Comparison of ENCODE assay signal across 26 cellular contexts in the genomic region with DNA sequence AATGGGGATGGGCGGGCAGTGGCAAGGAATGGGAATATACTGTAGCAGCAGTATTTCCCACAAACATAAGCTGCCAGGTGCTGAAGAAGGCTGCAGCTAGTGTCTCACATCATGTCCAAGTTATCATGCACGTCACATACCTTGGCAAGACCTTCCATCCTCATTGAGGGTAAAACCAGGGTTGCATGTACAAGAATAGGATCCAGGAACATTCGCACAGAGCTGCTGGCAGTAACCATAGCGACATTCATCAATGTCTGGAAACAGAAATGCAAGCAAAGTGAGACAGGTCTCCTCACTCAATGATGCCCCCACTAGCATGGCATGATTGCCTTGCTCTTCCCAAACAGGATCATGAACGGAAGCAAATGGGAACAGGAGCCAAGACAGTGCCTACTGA. TPM values are rescaled to one million over a fixed set of nuclear protein-coding genes. Genes with fewer than 3 reads are reported as not detected.
DNase-seq lines count a peak whose midpoint lies in the region; ATAC-seq and TF ChIP-seq lines count a peak whose summit lies in the region.
"Had no signal": no experiment of that assay in that cellular context is flagged by ENCODE, and none has a peak within 500 bp of the region (broad histone marks: within the 10 kb centered on the region; RNA-seq: fewer than 3 reads in every experiment).

No MANE protein-coding gene starts in this region.

- H3K9me3 ChIP-seq in body of pancreas (no peaks in the 10 kb centered on the region), thoracic aorta (no peaks in the 10 kb centered on the region)
- H3K9me3 ChIP-seq: A549, BLaER1 had no signal

- no peaks in the 10 kb centered on the region for H3K27me3 Mint-ChIP-seq in activated T-cell treated with anti-CD3 and anti-CD28 coated beads, Interleukin-2, amount 50 U/mL, for 24 hours
- H3K27me3 Mint-ChIP-seq: activated naive CD8-positive, alpha-beta T cell; stimulated activated naive CD8-positive, alpha-beta T cell treated with anti-CD3 and anti-CD28 coated beads, Interleukin-15, amount 100 ng/mL, for 72 hours had no signal

- H3K36me3 ChIP-seq in body of pancreas (replicated peaks in 1 of 2; ENCODE audit: insufficient read depth in 1 of 2, low read depth in 2 of 2) (no peaks in the 10 kb centered on the region), thoracic aorta (peaks cover 11% of the 10 kb centered on the region)
- H3K36me3 ChIP-seq: BLaER1 had no signal

- ATAC-seq in body of pancreas: no peak
- ATAC-seq in thoracic aorta (ENCODE audit: insufficient number of reproducible peaks, low FRiP score, low read depth): no peak
- no peak for ATAC-seq in HG03025 (IDR thresholded peaks at IDR 0.05; ENCODE audit: low FRiP score, unreplicated experiment)
- ATAC-seq: PC-3 had no signal

- no peak for DNase-seq in activated T-cell treated with anti-CD3 and anti-CD28 coated beads, Interleukin-2, amount 50 U/mL, for 24 hours
- DNase-seq in activated T-cell treated with anti-CD3 and anti-CD28 coated beads for 4 hours: no peak
- DNase-seq in body of pancreas: no peak
- no peak for DNase-seq in thoracic aorta (ENCODE audit: low spot score)
- DNase-seq in DMS53 (lab: John Stamatoyannopoulos, UW): no peak
- no peak for DNase-seq in NCI-H128 (lab: John Stamatoyannopoulos, UW; ENCODE audit: unreplicated experiment)
- DNase-seq: activated CD4-positive, CD25-positive, alpha-beta regulatory T cell; activated CD8-positive, alpha-beta memory T cell treated with anti-CD3 and anti-CD28 coated beads for 24 hours; DMS 273 treated with DMSO at 0.1 percent for 48 hours; effector CD8-positive, alpha-beta T cell; MM.1S; NCI-H1694 treated with DMSO at 0.1 percent for 48 hours; NCI-H774; PC-3; stimulated activated CD4-positive, alpha-beta T cell treated with anti-CD3 and anti-CD28 coated beads, Interleukin-2, amount 100 ng/mL, for 48 hours; stimulated activated naive CD8-positive, alpha-beta T cell treated with anti-CD3 and anti-CD28 coated beads, Interleukin-15, amount 100 ng/mL, for 72 hours had no signal

- WGBS in body of pancreas, 2 donors: 80 to 90% methylated on average over 3 to 5 of the region's 5 CpGs

- no peak for TF ChIP-seq POLR2A in body of pancreas (IDR thresholded peaks at IDR 0.05)

- H3K9me3 Mint-ChIP-seq in activated T-cell treated with anti-CD3 and anti-CD28 coated beads, Interleukin-2, amount 50 U/mL, for 24 hours: no peaks in the 10 kb centered on the region
- H3K9me3 Mint-ChIP-seq: stimulated activated naive CD8-positive, alpha-beta T cell treated with anti-CD3 and anti-CD28 coated beads, Interleukin-15, amount 100 ng/mL, for 72 hours had no signal

- H3K4me3 Mint-ChIP-seq in activated T-cell treated with anti-CD3 and anti-CD28 coated beads, Interleukin-2, amount 50 U/mL, for 24 hours: no peak overlapping the region
- H3K4me3 Mint-ChIP-seq: activated naive CD8-positive, alpha-beta T cell; IgD-negative memory B cell had no signal

- intact Hi-C loops in body of pancreas (cut with DNase I): no loop called here

- H3K4me1 ChIP-seq in body of pancreas (peaks cover 40% of the 10 kb centered on the region), thoracic aorta (ENCODE audit: control insufficient read depth in 1 of 2, low read depth in 2 of 2) (peaks cover 40 to 80% of the 10 kb centered on the region in 2 donors)
- H3K4me1 ChIP-seq: A549, BLaER1 had no signal

- peak overlapping the region; percentile 68 for H3K27ac Mint-ChIP-seq in activated T-cell treated with anti-CD3 and anti-CD28 coated beads, Interleukin-2, amount 50 U/mL, for 24 hours
- H3K27ac Mint-ChIP-seq: IgD-negative memory B cell had no signal

- H3K27me3 ChIP-seq in body of pancreas (no peaks in the 10 kb centered on the region), layer of hippocampus (ENCODE audit: control insufficient read depth, insufficient read depth, low read length) (no peaks in the 10 kb centered on the region), thoracic aorta (replicated peaks; ENCODE audit: insufficient read depth) (no peaks in the 10 kb centered on the region)
- H3K27me3 ChIP-seq: BLaER1 had no signal

- TF ChIP-seq CTCF in body of pancreas (IDR thresholded peaks at IDR 0.05): no peak
- TF ChIP-seq CTCF in thoracic aorta (IDR thresholded peaks at IDR 0.05): no peak

- no peaks in the 10 kb centered on the region for H3K36me3 Mint-ChIP-seq in activated T-cell treated with anti-CD3 and anti-CD28 coated beads, Interleukin-2, amount 50 U/mL, for 24 hours (ENCODE audit: low read depth)
- H3K36me3 Mint-ChIP-seq: activated naive CD8-positive, alpha-beta T cell; IgD-negative memory B cell had no signal

- H3K27ac ChIP-seq in body of pancreas (peak overlapping the region; percentile 78 to 88 (median 87)), layer of hippocampus (ENCODE audit: low read depth, low read length) (peak overlapping the region; percentile 89), thoracic aorta (peak overlapping the region; percentile 72 to 85)
- H3K27ac ChIP-seq: A549, BLaER1, HL-60, parathyroid adenoma had no signal

- H3K4me1 Mint-ChIP-seq in activated T-cell treated with anti-CD3 and anti-CD28 coated beads, Interleukin-2, amount 50 U/mL, for 24 hours (ENCODE audit: low read depth): peaks cover 53% of the 10 kb centered on the region

- H3K4me3 ChIP-seq in body of pancreas (no peak overlapping the region), thoracic aorta (no peak overlapping the region)
- H3K4me3 ChIP-seq: A549, BLaER1, lung had no signal

RNA-seq across cellular contexts. Expression of gene TC2N, which starts 23.7 kb away (rescaled TPM):
- total RNA-seq in body of pancreas (100 to 1,000 TPM; 105 to 168 TPM), thoracic aorta (100 to 1,000 TPM; 146 to 172 TPM)
- total RNA-seq: myocyte had no signal

RNA-seq across cellular contexts. Expression of gene FBLN5, which starts 56.4 kb away (rescaled TPM):
- total RNA-seq in body of pancreas (100 to 1,000 TPM in 1 of 2 donors, 10 to 100 TPM in 1; 52.1 to 129 TPM), thoracic aorta (1,000 to 10,000 TPM in 1 of 2 donors, 100 to 1,000 TPM in 1; 824 to 1,103 TPM)

Comparison
In these comparisons a context has a peak if more than half of its experiments do, and no peak if none do; other contexts are left out.
1. RNA of gene FBLN5, which starts 56.4 kb away (total RNA-seq): 824 to 1,103 TPM in thoracic aorta; 52.1 to 129 TPM in body of pancreas; every median in the first group is over 4 times any median in the second.
2. Peak in every context shown above with its lines, with median percentiles within 50 percentile points of each other: H3K27ac ChIP-seq.